In the genomic region with DNA sequence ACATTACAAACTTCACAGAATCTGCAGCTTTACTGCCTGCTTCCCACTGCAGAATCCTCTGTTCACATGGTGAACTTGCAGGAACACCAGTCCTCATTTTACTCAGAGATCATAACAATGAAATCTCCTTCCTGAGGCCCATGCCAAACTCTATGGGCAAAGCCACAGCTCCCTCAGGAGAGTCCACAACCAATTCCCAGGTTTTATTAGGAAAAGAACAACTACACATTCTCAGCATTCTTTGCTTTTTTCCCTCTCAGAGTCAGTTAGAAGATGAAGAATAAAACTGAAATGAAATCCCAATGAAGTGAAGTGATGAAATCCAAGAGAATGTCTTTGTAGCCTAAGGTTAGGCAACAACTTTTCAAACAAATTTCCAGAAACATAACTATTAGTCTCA, we compare ENCODE assay signal across 25 cellular contexts.
DNase-seq lines count a peak whose midpoint lies in the region; ATAC-seq, FAIRE-seq and TF ChIP-seq lines count a peak whose summit lies in the region.
"Had no signal": no experiment of that assay in that cellular context is flagged by ENCODE, and none has a peak within 500 bp of the region (broad histone marks: within the 10 kb centered on the region; RNA-seq: fewer than 3 reads in every experiment).

No MANE protein-coding gene starts in this region.

- CTCF ChIA-PET in activated CD4-positive, alpha-beta memory T cell treated with anti-CD3 and anti-CD28 coated beads, Interleukin-2, amount 10 ng/mL, durations not matched to agents 7 days and 5 days (lab: Charles Lee), result no interaction called here

- H3K9me3 Mint-ChIP-seq in astrocyte (ENCODE audit: unreplicated experiment), result no peaks in the 10 kb centered on the region
- no peaks in the 10 kb centered on the region for H3K9me3 Mint-ChIP-seq in activated CD4-positive, alpha-beta memory T cell treated with anti-CD3 and anti-CD28 coated beads, Interleukin-2, amount 10 ng/mL, durations not matched to agents 7 days and 5 days
- H3K9me3 Mint-ChIP-seq: WTC11 had no signal

- H3K27me3 ChIP-seq in astrocyte (ENCODE audit: insufficient read depth, low read length) (no peaks in the 10 kb centered on the region), skeletal muscle satellite cell (ENCODE audit: control insufficient read depth, insufficient read depth, low read length) (no peaks in the 10 kb centered on the region), upper lobe of left lung (no peaks in the 10 kb centered on the region)
- H3K27me3 ChIP-seq: BLaER1, cardiac muscle cell, gastrocnemius medialis, transverse colon had no signal

- no peaks in the 10 kb centered on the region for H3K4me1 ChIP-seq in astrocyte (ENCODE audit: insufficient read depth, low read length)
- H3K4me1 ChIP-seq in skeletal muscle satellite cell (ENCODE audit: control insufficient read depth, insufficient read depth, low read length), result peaks cover 9% of the 10 kb centered on the region
- H3K4me1 ChIP-seq in upper lobe of left lung, result no peaks in the 10 kb centered on the region
- H3K4me1 ChIP-seq: BLaER1, Caco-2, gastrocnemius medialis, stomach, transverse colon had no signal

- no peak for FAIRE-seq in astrocyte (lab: Jason Lieb, UNC)
- FAIRE-seq: K562 had no signal

- peaks cover 3% of the 10 kb centered on the region for H3K27me3 Mint-ChIP-seq in astrocyte (ENCODE audit: low read depth, unreplicated experiment)
- peaks cover 6% of the 10 kb centered on the region for H3K27me3 Mint-ChIP-seq in activated CD4-positive, alpha-beta memory T cell treated with anti-CD3 and anti-CD28 coated beads, Interleukin-2, amount 10 ng/mL, durations not matched to agents 7 days and 5 days

- H3K4me3 ChIP-seq in astrocyte (ENCODE audit: insufficient read depth, low read depth, low read length), result no peak overlapping the region
- no peak overlapping the region for H3K4me3 ChIP-seq in fibroblast of pulmonary artery (replicated peaks; ENCODE audit: low read depth, low read length)
- no peak overlapping the region for H3K4me3 ChIP-seq in skeletal muscle satellite cell (ENCODE audit: low read length)
- no peak overlapping the region for H3K4me3 ChIP-seq in upper lobe of left lung
- H3K4me3 ChIP-seq: BLaER1, cardiac muscle cell, gastrocnemius medialis, K562, lung, stomach, transverse colon had no signal

- TF ChIP-seq CTCF in astrocyte (IDR thresholded peaks at IDR 0.05; ENCODE audit: insufficient read depth, low read depth, low read length), result no peak
- no peak for TF ChIP-seq CTCF in fibroblast of pulmonary artery (IDR thresholded peaks at IDR 0.05; ENCODE audit: low read length, missing control alignments)
- no peak for TF ChIP-seq CTCF in upper lobe of left lung (IDR thresholded peaks at IDR 0.05)

- H3K36me3 ChIP-seq in astrocyte (ENCODE audit: insufficient read depth, low read length) (no peaks in the 10 kb centered on the region), skeletal muscle satellite cell (ENCODE audit: insufficient read depth, low read length) (no peaks in the 10 kb centered on the region), upper lobe of left lung (no peaks in the 10 kb centered on the region)
- H3K36me3 ChIP-seq: BLaER1, cardiac muscle cell, gastrocnemius medialis, stomach had no signal

- peaks cover 7% of the 10 kb centered on the region for H3K4me1 Mint-ChIP-seq in astrocyte (ENCODE audit: low read depth, unreplicated experiment)
- no peaks in the 10 kb centered on the region for H3K4me1 Mint-ChIP-seq in activated CD4-positive, alpha-beta memory T cell treated with anti-CD3 and anti-CD28 coated beads, Interleukin-2, amount 10 ng/mL, durations not matched to agents 7 days and 5 days

- POLR2A ChIA-PET in activated CD4-positive, alpha-beta memory T cell treated with anti-CD3 and anti-CD28 coated beads, Interleukin-2, amount 10 ng/mL, durations not matched to agents 7 days and 5 days (lab: Charles Lee), result no interaction called here

- no peaks in the 10 kb centered on the region for H3K79me2 ChIP-seq in astrocyte (ENCODE audit: insufficient read depth, low read length)

- DNase-seq in GM03348 (ENCODE audit: low spot score) (peak; percentile 47), astrocyte (ENCODE audit: low read depth) (peak; percentile 2), fibroblast of pulmonary artery (ENCODE audit: low read depth) (peak; percentile 67), HuH-7 (ENCODE audit: low spot score) (no peak), upper lobe of left lung (no peak)
- DNase-seq in activated CD4-positive, alpha-beta memory T cell treated with anti-CD3 and anti-CD28 coated beads, Interleukin-2, amount 10 ng/mL, durations not matched to agents 7 days and 5 days, result no peak
- DNase-seq: activated CD4-positive, alpha-beta T cell treated with anti-CD3 and anti-CD28 coated beads, Interleukin-2, amount 50 U/mL, for 48 hours; activated gamma-delta T cell treated with Interleukin-2 at 50 U/mL for 16 hours; Caco-2; gastrocnemius medialis; NCI-H146; NCI-H2171; NCI-H526; nucleus accumbens; stimulated activated CD4-positive, alpha-beta T cell treated with anti-CD3 and anti-CD28 coated beads, Interleukin-12 subunit alpha, Interleukin-12 subunit beta, amount 100 ng/mL, for 4 hours; stomach; transverse colon had no signal

- H2AFZ ChIP-seq in astrocyte (ENCODE audit: low read depth, low read length), result peak overlapping the region; percentile 1

- H3K27ac Mint-ChIP-seq in astrocyte (ENCODE audit: unreplicated experiment), result peak overlapping the region; percentile 79
- no peak overlapping the region for H3K27ac Mint-ChIP-seq in activated CD4-positive, alpha-beta memory T cell treated with anti-CD3 and anti-CD28 coated beads, Interleukin-2, amount 10 ng/mL, durations not matched to agents 7 days and 5 days
- H3K27ac Mint-ChIP-seq: WTC11 had no signal

- H3K9me3 ChIP-seq in astrocyte (ENCODE audit: insufficient read depth, low read depth, low read length) (no peaks in the 10 kb centered on the region), skeletal muscle satellite cell (replicated peaks; ENCODE audit: low read length) (no peaks in the 10 kb centered on the region), upper lobe of left lung (no peaks in the 10 kb centered on the region)
- H3K9me3 ChIP-seq: BLaER1, Caco-2, gastrocnemius medialis, stomach, transverse colon had no signal

- H3K4me3 Mint-ChIP-seq in astrocyte (ENCODE audit: unreplicated experiment), result no peak overlapping the region
- H3K4me3 Mint-ChIP-seq in activated CD4-positive, alpha-beta memory T cell treated with anti-CD3 and anti-CD28 coated beads, Interleukin-2, amount 10 ng/mL, durations not matched to agents 7 days and 5 days, result no peak overlapping the region
- H3K4me3 Mint-ChIP-seq: WTC11 had no signal

- H3K9ac ChIP-seq in astrocyte (ENCODE audit: low read length), result no peak overlapping the region
- peak overlapping the region; percentile 7 for H3K9ac ChIP-seq in skeletal muscle satellite cell (ENCODE audit: low read depth, low read length)
- H3K9ac ChIP-seq: BLaER1 had no signal

- ATAC-seq in HG02970 (IDR thresholded peaks at IDR 0.05; ENCODE audit: low FRiP score, unreplicated experiment), result no peak
- no peak for ATAC-seq in upper lobe of left lung (ENCODE audit: low FRiP score in 2 of 2)
- ATAC-seq: gastrocnemius medialis, K562, WTC11 had no signal

- H3K36me3 Mint-ChIP-seq in astrocyte (ENCODE audit: low read depth, unreplicated experiment), result no peaks in the 10 kb centered on the region
- no peaks in the 10 kb centered on the region for H3K36me3 Mint-ChIP-seq in activated CD4-positive, alpha-beta memory T cell treated with anti-CD3 and anti-CD28 coated beads, Interleukin-2, amount 10 ng/mL, durations not matched to agents 7 days and 5 days (ENCODE audit: low read depth)
- H3K36me3 Mint-ChIP-seq: WTC11 had no signal

- no peak for TF ChIP-seq EP300 in upper lobe of left lung (IDR thresholded peaks at IDR 0.05)

- no peak overlapping the region for H3K4me2 ChIP-seq in astrocyte (ENCODE audit: low read length)
- H3K4me2 ChIP-seq in skeletal muscle satellite cell (ENCODE audit: low read length), result no peak overlapping the region
- H3K4me2 ChIP-seq: BLaER1 had no signal

- no peak overlapping the region for H3K27ac ChIP-seq in astrocyte (ENCODE audit: low read depth, low read length)
- H3K27ac ChIP-seq in upper lobe of left lung, result no peak overlapping the region
- H3K27ac ChIP-seq: BLaER1, cardiac muscle cell, gastrocnemius medialis, RWPE1, stomach, transverse colon had no signal

- TF ChIP-seq POLR2A in upper lobe of left lung (IDR thresholded peaks at IDR 0.05), result no peak

- no peaks in the 10 kb centered on the region for H4K20me1 ChIP-seq in astrocyte (ENCODE audit: insufficient read depth, low read length)
- H4K20me1 ChIP-seq: BLaER1 had no signal

Comparison
In these comparisons a context has a peak if more than half of its experiments do, and no peak if none do; other contexts are left out.
1. DNase-seq: peak in GM03348 (single experiment), astrocyte (single experiment) and fibroblast of pulmonary artery (single experiment); none in HuH-7 (single experiment), activated CD4-positive, alpha-beta memory T cell treated with anti-CD3 and anti-CD28 coated beads, Interleukin-2, amount 10 ng/mL, durations not matched to agents 7 days and 5 days (single experiment) and upper lobe of left lung (0 of 2).